8 cellular contexts compared by ENCODE assay signal in the genomic region with DNA sequence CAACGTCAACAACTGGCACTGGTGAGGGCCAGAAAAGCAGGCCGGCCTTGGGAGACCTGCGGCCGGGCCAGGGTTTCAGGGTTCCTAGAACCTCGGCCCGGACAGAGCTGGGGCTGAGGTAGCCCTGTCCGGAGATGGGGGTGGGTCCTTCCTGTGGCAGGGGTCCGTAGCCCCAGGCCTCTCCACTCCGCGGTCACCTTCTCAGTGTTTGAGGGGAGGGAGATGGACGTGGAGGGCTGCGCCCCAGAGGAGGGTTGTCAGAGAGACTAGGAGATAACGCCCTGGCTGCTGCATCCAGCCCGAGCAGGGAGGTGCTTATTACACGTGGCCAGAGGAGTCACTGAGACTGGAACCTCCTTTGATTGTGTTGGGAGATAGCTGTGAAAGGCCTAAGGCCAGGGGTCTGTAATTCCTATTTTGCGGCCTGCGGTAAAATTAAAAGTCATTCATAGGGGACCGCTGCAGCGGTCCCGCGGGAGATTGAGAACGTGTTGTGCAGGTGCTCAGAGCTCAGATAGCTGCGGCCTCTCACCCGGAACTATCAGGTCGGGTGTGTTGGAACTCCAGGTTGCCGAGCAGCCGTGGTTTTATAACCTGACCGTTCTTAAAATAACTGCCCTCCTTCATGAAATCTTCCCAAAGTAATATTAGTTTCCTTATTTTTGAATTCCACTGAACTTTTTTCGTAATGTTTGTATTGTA. TPM values are rescaled to one million over a fixed set of nuclear protein-coding genes. Genes with fewer than 3 reads are reported as not detected.
DNase-seq lines count a peak whose midpoint lies in the region; ATAC-seq and TF ChIP-seq lines count a peak whose summit lies in the region.

No MANE protein-coding gene starts in this region.

- H3K9ac ChIP-seq in KMS-11 (peak overlapping the region; percentile 57), mesendoderm (ENCODE audit: low read length) (peak overlapping the region; percentile 87)

- H3K27ac ChIP-seq in KMS-11 = peak overlapping the region; percentile 50
- peak overlapping the region; percentile 80 to 100 (median 99) for H3K27ac ChIP-seq in dorsolateral prefrontal cortex
- H3K27ac ChIP-seq in mesendoderm (ENCODE audit: low read depth, low read length) = peak overlapping the region; percentile 35

- no peak overlapping the region for H2BK15ac ChIP-seq in mesendoderm (replicated peaks; ENCODE audit: low read depth)

- peaks cover 39% of the 10 kb centered on the region for H3K79me2 ChIP-seq in KMS-11 (ENCODE audit: insufficient read depth, low read depth)
- peaks cover 23% of the 10 kb centered on the region for H3K79me2 ChIP-seq in mesendoderm (ENCODE audit: control insufficient read depth, insufficient read depth, low read length)

- H3K27ac Mint-ChIP-seq in WTC11 = peak overlapping the region; percentile 33
- H3K27ac Mint-ChIP-seq in stimulated activated effector memory CD8-positive, alpha-beta T cell treated with anti-CD3 and anti-CD28 coated beads, Interleukin-12 subunit alpha, Interleukin-12 subunit beta, amount 100 ng/mL, for 72 hours = peak overlapping the region; percentile 100

- H2BK5ac ChIP-seq in mesendoderm (ENCODE audit: low read length) = peak overlapping the region; percentile 44

- no peak overlapping the region for H2BK120ac ChIP-seq in mesendoderm (ENCODE audit: low read depth, low read length)

- no peak overlapping the region for H4K5ac ChIP-seq in mesendoderm (ENCODE audit: low read length)

- H4K8ac ChIP-seq in mesendoderm (ENCODE audit: low read depth, low read length) = no peak overlapping the region

- peak overlapping the region; percentile 90 for H3K4me3 ChIP-seq in GM08714 (ENCODE audit: low read length)
- H3K4me3 ChIP-seq in KMS-11 (IDR thresholded peaks at IDR 0.05; ENCODE audit: insufficient read depth, low read depth, low read length) = no peak overlapping the region
- H3K4me3 ChIP-seq in dorsolateral prefrontal cortex = peak overlapping the region; percentile 66 to 100 (median 98)
- peak overlapping the region; percentile 96 for H3K4me3 ChIP-seq in mesendoderm (ENCODE audit: low read length)

- H3K18ac ChIP-seq in mesendoderm (ENCODE audit: low read length) = peak overlapping the region; percentile 43

- H2AFZ ChIP-seq in KMS-11 (ENCODE audit: low read depth) = peak overlapping the region; percentile 53; the same call in 1 of the 2 replicates

- peak; percentile 9 for ATAC-seq in GM21825 (IDR thresholded peaks at IDR 0.05; ENCODE audit: unreplicated experiment)
- ATAC-seq in WTC11 = peak; percentile 5
- peak; percentile 23 for ATAC-seq in stimulated activated effector memory CD8-positive, alpha-beta T cell treated with anti-CD3 and anti-CD28 coated beads, Interleukin-12 subunit alpha, Interleukin-12 subunit beta, amount 100 ng/mL, for 72 hours

- peaks cover 22% of the 10 kb centered on the region for H3K4me1 ChIP-seq in KMS-11 (ENCODE audit: low read depth, poor library complexity, severe bottlenecking)
- H3K4me1 ChIP-seq in mesendoderm (ENCODE audit: control insufficient read depth, low read depth, low read length) = peaks cover 2% of the 10 kb centered on the region

- H3K36me3 Mint-ChIP-seq in WTC11 = peaks cover 34% of the 10 kb centered on the region
- peaks cover 74% of the 10 kb centered on the region for H3K36me3 Mint-ChIP-seq in stimulated activated effector memory CD8-positive, alpha-beta T cell treated with anti-CD3 and anti-CD28 coated beads, Interleukin-12 subunit alpha, Interleukin-12 subunit beta, amount 100 ng/mL, for 72 hours

- intact Hi-C loops in dorsolateral prefrontal cortex (cut with DNase I) = loop anchor here (2.0 to 10.0 kb wide), 7 partner anchors 92 to 306 kb away; partner anchors contain the start of genes ALKBH1 (in 2 of the 2), SLIRP (in 2 of the 2), GSTZ1 (in 1 of the 2) and POMT2 (in 1 of the 2)

- H3K4me3 Mint-ChIP-seq in WTC11 = peak overlapping the region; percentile 100
- H3K4me3 Mint-ChIP-seq in stimulated activated effector memory CD8-positive, alpha-beta T cell treated with anti-CD3 and anti-CD28 coated beads, Interleukin-12 subunit alpha, Interleukin-12 subunit beta, amount 100 ng/mL, for 72 hours = peak overlapping the region; percentile 100

- POLR2A ChIA-PET in WTC11 (lab: Charles Lee) = interaction anchor here (0.8 to 2.2 kb wide), 2 partner anchors 93 to 138 kb away, joined by 7 read pairs; partner anchors contain the start of genes GSTZ1 and POMT2

- H3K79me1 ChIP-seq in mesendoderm (ENCODE audit: low read length) = peaks cover 14% of the 10 kb centered on the region

- TF ChIP-seq CTCF in KMS-11 (conservative IDR thresholded peaks at IDR 0.05; ENCODE audit: low read depth, low read length) (no peak), WTC11 (IDR thresholded peaks at IDR 0.05) (no peak), dorsolateral prefrontal cortex (IDR thresholded peaks at IDR 0.05 in 54 of 56, conservative IDR thresholded peaks at IDR 0.05 in 2 of 56; ENCODE audit: low read depth in 1 of 56, partially characterized antibody in 56 of 56) (no peak)

- no peaks in the 10 kb centered on the region for H3K27me3 Mint-ChIP-seq in WTC11 (ENCODE audit: low read depth)

- H3K23ac ChIP-seq in mesendoderm (ENCODE audit: low read length) = no peak overlapping the region

- H3K4me2 ChIP-seq in KMS-11 (peak overlapping the region; percentile 91), mesendoderm (ENCODE audit: low read length) (peak overlapping the region; percentile 73)

- H3K27me3 ChIP-seq in KMS-11 (ENCODE audit: insufficient read depth, low read depth) = no peaks in the 10 kb centered on the region
- H3K27me3 ChIP-seq in dorsolateral prefrontal cortex = no peaks in the 10 kb centered on the region
- no peaks in the 10 kb centered on the region for H3K27me3 ChIP-seq in mesendoderm (ENCODE audit: insufficient read depth, low read length, poor library complexity)

- CTCF ChIA-PET in WTC11 (lab: Charles Lee) = interaction anchor here (0.6 to 2.4 kb wide), 26 partner anchors 9 to 197 kb away, joined by 3 to 18 read pairs (median 4); partner anchors contain the start of genes GSTZ1, ISM2, POMT2 and SAMD15

- peaks cover 12% of the 10 kb centered on the region for H4K20me1 ChIP-seq in KMS-11 (ENCODE audit: insufficient read depth)

- H3K4me1 Mint-ChIP-seq in WTC11 = peaks cover 24% of the 10 kb centered on the region
- H3K4me1 Mint-ChIP-seq in stimulated activated effector memory CD8-positive, alpha-beta T cell treated with anti-CD3 and anti-CD28 coated beads, Interleukin-12 subunit alpha, Interleukin-12 subunit beta, amount 100 ng/mL, for 72 hours = peaks cover 32% of the 10 kb centered on the region

- peak overlapping the region; percentile 66 for H2AK5ac ChIP-seq in mesendoderm (ENCODE audit: low read length)

- H3K36me3 ChIP-seq in KMS-11 (ENCODE audit: insufficient read depth) = no peaks in the 10 kb centered on the region; the same call in 1 of the 2 replicates
- H3K36me3 ChIP-seq in mesendoderm (ENCODE audit: control insufficient read depth, insufficient read depth, low read length) = peaks cover 5% of the 10 kb centered on the region

- peak overlapping the region; percentile 93 for H3K4ac ChIP-seq in mesendoderm (ENCODE audit: low read depth, low read length)

- DNase-seq in WTC11 (ENCODE audit: low spot score) (peak; percentile 32), dorsolateral prefrontal cortex (no peak), mesendoderm (peak; percentile 85), epidermal melanocyte (ENCODE audit: insufficient read length, low spot score) (no peak)
- DNase-seq in stimulated activated effector memory CD8-positive, alpha-beta T cell treated with anti-CD3 and anti-CD28 coated beads, Interleukin-12 subunit alpha, Interleukin-12 subunit beta, amount 100 ng/mL, for 72 hours (ENCODE audit: low spot score in 2 of 2) = peak in 1 of 2 donors; percentile 69

- H3K9me3 Mint-ChIP-seq in WTC11 = no peaks in the 10 kb centered on the region
- H3K9me3 Mint-ChIP-seq in stimulated activated effector memory CD8-positive, alpha-beta T cell treated with anti-CD3 and anti-CD28 coated beads, Interleukin-12 subunit alpha, Interleukin-12 subunit beta, amount 100 ng/mL, for 72 hours = no peaks in the 10 kb centered on the region

- H3K56ac ChIP-seq in mesendoderm (ENCODE audit: low read length) = peak overlapping the region; percentile 99

- WGBS in mesendoderm (ENCODE audit: extremely low coverage, insufficient coverage, low lambda C conversion rate) = no CpG with 5 or more reads among the region's 29 CpGs

TF ChIP-seq in WTC11, 78 proteins besides CTCF, POLR2A, EP300 and RAD21:
- TF ChIP-seq, protein P1, sequence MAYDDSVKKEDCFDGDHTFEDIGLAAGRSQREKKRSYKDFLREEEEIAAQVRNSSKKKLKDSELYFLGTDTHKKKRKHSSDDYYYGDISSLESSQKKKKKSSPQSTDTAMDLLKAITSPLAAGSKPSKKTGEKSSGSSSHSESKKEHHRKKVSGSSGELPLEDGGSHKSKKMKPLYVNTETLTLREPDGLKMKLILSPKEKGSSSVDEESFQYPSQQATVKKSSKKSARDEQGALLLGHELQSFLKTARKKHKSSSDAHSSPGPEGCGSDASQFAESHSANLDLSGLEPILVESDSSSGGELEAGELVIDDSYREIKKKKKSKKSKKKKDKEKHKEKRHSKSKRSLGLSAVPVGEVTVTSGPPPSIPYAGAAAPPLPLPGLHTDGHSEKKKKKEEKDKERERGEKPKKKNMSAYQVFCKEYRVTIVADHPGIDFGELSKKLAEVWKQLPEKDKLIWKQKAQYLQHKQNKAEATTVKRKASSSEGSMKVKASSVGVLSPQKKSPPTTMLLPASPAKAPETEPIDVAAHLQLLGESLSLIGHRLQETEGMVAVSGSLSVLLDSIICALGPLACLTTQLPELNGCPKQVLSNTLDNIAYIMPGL (CRISPR knock-in tag; IDR thresholded peaks at IDR 0.05) = 0 out of 2 replicates have a peak, but pooled peaks have one; percentile 51
- no peak for TF ChIP-seq MXD4 (CRISPR knock-in tag; IDR thresholded peaks at IDR 0.05; ENCODE audit: borderline replicate concordance)
- TF ChIP-seq ZNF121 (CRISPR knock-in tag; IDR thresholded peaks at IDR 0.05) = 0 out of 2 replicates have a peak, but pooled peaks have one; percentile 50

RNA-seq across cellular contexts. Expression of gene AHSA1, which starts 0.5 kb away (rescaled TPM):
- 137 to 186 TPM (median 160 TPM) in 3 replicates for total RNA-seq in WTC11 (2021)
- total RNA-seq in dorsolateral prefrontal cortex = 100 to 1,000 TPM in 119 of 120 experiments, 10 to 100 TPM in 1; 95.6 to 479 (median 192) TPM
- polyA plus RNA-seq in mesendoderm (2013, experiment 1 of 2) = 150 TPM
- polyA plus RNA-seq in mesendoderm (2013, experiment 2 of 2) = 144 TPM

RNA-seq across cellular contexts. Expression of gene VIPAS39, which starts 1.0 kb away (rescaled TPM):
- total RNA-seq in WTC11 (2021) (17.0 to 18.5 TPM (median 17.9 TPM) in 3 replicates), dorsolateral prefrontal cortex (10 to 100 TPM; 13.2 to 25.2 (median 19.5) TPM)
- 14.4 TPM for polyA plus RNA-seq in mesendoderm (2013, experiment 1 of 2)
- 13.7 TPM for polyA plus RNA-seq in mesendoderm (2013, experiment 2 of 2)

RNA-seq across cellular contexts. Expression of gene NOXRED1, which starts 35.1 kb away (rescaled TPM):
- 0.11 to 0.44 TPM (median 0.20 TPM) in 3 replicates for total RNA-seq in WTC11 (2021)
- 1 to 10 TPM in 79 of 120 experiments, under 1 TPM in 41; 0.35 to 3.4 (median 1.1) TPM for total RNA-seq in dorsolateral prefrontal cortex
- 0.04 TPM for polyA plus RNA-seq in mesendoderm (2013, experiment 1 of 2)
- 0.07 TPM for polyA plus RNA-seq in mesendoderm (2013, experiment 2 of 2)

RNA-seq across cellular contexts. Expression of gene ISM2, which starts 40.2 kb away (rescaled TPM):
- 0.80 to 1.4 TPM (median 1.3 TPM) in 3 replicates for total RNA-seq in WTC11 (2021)
- 1 to 10 TPM in 46 of 120 experiments, under 1 TPM in 69, not detected in 5; 0.19 to 3.2 (median 0.90) TPM for total RNA-seq in dorsolateral prefrontal cortex
- polyA plus RNA-seq in mesendoderm (2013, experiment 1 of 2) = 0.35 TPM
- polyA plus RNA-seq in mesendoderm (2013, experiment 2 of 2) = 0.56 TPM

Comparison
In these comparisons a context has a peak if more than half of its experiments do, and no peak if none do; other contexts are left out.
1. H3K27ac ChIP-seq: peak in every context shown above with its lines; median percentile 99 in dorsolateral prefrontal cortex; 50 in KMS-11; 35 in mesendoderm.
2. DNase-seq: peak in WTC11 (single experiment) and mesendoderm (single experiment); none in dorsolateral prefrontal cortex (0 of 10) and epidermal melanocyte (single experiment).
3. Peak in every context shown above with its lines, with median percentiles within 50 percentile points of each other: ATAC-seq.